In the genomic region with DNA sequence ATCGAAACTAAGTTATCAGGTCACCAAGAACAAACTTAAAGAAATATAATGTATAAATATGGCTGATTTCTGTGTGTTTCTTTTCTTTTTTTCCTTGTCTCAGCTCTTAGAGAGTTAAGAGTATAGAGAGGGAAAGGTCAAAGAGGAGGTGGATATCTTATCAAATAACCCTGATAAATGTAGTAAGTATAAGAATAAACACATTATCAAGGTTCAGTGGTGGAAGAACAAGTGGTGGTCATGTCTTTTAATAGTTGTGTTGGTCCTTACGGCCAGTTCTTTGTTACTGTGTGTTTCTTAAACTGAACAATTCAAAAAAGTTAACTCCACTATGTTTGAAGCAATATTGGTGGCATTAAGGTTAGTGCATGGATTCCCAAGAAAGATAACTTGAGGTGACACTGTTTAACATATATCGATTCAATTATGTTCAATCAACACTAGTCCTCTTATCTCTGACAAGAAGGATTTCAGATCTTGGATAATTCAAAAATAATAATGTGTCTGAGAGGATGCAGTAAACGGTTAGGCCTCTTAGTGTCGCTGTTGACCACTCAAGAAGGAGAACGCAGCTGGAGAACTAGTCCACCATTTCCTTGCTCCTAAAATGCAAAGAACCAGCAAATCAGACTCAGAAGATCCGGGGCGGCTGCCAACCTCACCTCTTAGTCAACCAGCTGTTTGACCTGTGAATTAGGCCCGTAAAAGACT, we compare ENCODE assay signal across 9 cellular contexts. TPM values are rescaled to one million over a fixed set of nuclear protein-coding genes. Genes with fewer than 3 reads are reported as not detected.
DNase-seq lines count a peak whose midpoint lies in the region; ATAC-seq and TF ChIP-seq lines count a peak whose summit lies in the region.
"Had no signal": no experiment of that assay in that cellular context is flagged by ENCODE, and none has a peak within 500 bp of the region (broad histone marks: within the 10 kb centered on the region; RNA-seq: fewer than 3 reads in every experiment).

Gene PCDHGA3 (plus strand): TSS at position 588 of the 711 bp plus-strand sequence. CDS start 205 bp downstream, outside the sequence.

- H3K27me3 ChIP-seq in H7 (ENCODE audit: control insufficient read depth, insufficient read depth, low read length) = no peaks in the 10 kb centered on the region
- peaks cover 18% of the 10 kb centered on the region for H3K27me3 ChIP-seq in kidney epithelial cell (ENCODE audit: control insufficient read depth, insufficient read depth, low read length)

- peak within 1 kb of the TSS; percentile 38 for H3K4me3 ChIP-seq in AG09309 (ENCODE audit: control insufficient read depth, low read depth, low read length)
- H3K4me3 ChIP-seq in H7 (ENCODE audit: insufficient read depth, low read depth, low read length) = no peak within 1 kb of the TSS
- H3K4me3 ChIP-seq in astrocyte of the spinal cord (ENCODE audit: low read depth, low read length) = peak within 1 kb of the TSS; percentile 39
- H3K4me3 ChIP-seq in kidney epithelial cell (ENCODE audit: low read depth, low read length) = peak within 1 kb of the TSS; percentile 7

- H3K36me3 ChIP-seq in H7 (replicated peaks; ENCODE audit: control insufficient read depth, insufficient read depth, low read length) = no peaks in the 10 kb centered on the region
- H3K36me3 ChIP-seq in kidney epithelial cell (ENCODE audit: control insufficient read depth, insufficient read depth, low read length) = no peaks in the 10 kb centered on the region

- ATAC-seq in HG02884 (IDR thresholded peaks at IDR 0.05; ENCODE audit: unreplicated experiment) = no peak
- ATAC-seq: gastroesophageal sphincter had no signal

- TF ChIP-seq CTCF in AG09309 (IDR thresholded peaks at IDR 0.05; ENCODE audit: control insufficient read depth, insufficient read depth, low read depth, low read length, missing control alignments) = peak; percentile 61
- peak; percentile 49 for TF ChIP-seq CTCF in astrocyte of the spinal cord (IDR thresholded peaks at IDR 0.05; ENCODE audit: low read depth, low read length)
- TF ChIP-seq CTCF in kidney epithelial cell (IDR thresholded peaks at IDR 0.05; ENCODE audit: insufficient read depth, low read length, poor library complexity, severe bottlenecking) = peak; percentile 7

- in situ Hi-C loops in astrocyte of the spinal cord (cut with HindIII; ENCODE audit: low sequenced_read_pairs) = no loop called here

- DNase-seq in AG09309 (ENCODE audit: low read depth) (no peak), H7 (peak; percentile 56), astrocyte of the spinal cord (ENCODE audit: low read depth, low spot score) (peak; percentile 62), kidney epithelial cell (ENCODE audit: low read depth) (no peak), NCI-H2107 (lab: John Stamatoyannopoulos, UW) (no peak), D341Med (ENCODE audit: low spot score) (no peak), C1 segment of cervical spinal cord (lab: John Stamatoyannopoulos, UW) (no peak)

RNA-seq across cellular contexts. Expression of gene PCDHGA3, which starts in this region (rescaled TPM):
- total RNA-seq in H7 (2014; rRNA removed; shearing (Covaris generic)) = 0.14 TPM in 1 of 2 replicates, not detected in the other
- 2.4 and 2.6 TPM in 2 replicates for total RNA-seq in kidney epithelial cell

Comparison
In these comparisons a context has a peak if more than half of its experiments do, and no peak if none do; other contexts are left out.
1. Peak in DNase-seq in H7; RNA of the gene not detected or under 1 TPM.
2. CTCF ChIP-seq: peak in every context shown above with its lines; median percentile 61 in AG09309; 49 in astrocyte of the spinal cord; 7 in kidney epithelial cell.